Comparison of ENCODE assay signal across 8 cellular contexts in the genomic region with DNA sequence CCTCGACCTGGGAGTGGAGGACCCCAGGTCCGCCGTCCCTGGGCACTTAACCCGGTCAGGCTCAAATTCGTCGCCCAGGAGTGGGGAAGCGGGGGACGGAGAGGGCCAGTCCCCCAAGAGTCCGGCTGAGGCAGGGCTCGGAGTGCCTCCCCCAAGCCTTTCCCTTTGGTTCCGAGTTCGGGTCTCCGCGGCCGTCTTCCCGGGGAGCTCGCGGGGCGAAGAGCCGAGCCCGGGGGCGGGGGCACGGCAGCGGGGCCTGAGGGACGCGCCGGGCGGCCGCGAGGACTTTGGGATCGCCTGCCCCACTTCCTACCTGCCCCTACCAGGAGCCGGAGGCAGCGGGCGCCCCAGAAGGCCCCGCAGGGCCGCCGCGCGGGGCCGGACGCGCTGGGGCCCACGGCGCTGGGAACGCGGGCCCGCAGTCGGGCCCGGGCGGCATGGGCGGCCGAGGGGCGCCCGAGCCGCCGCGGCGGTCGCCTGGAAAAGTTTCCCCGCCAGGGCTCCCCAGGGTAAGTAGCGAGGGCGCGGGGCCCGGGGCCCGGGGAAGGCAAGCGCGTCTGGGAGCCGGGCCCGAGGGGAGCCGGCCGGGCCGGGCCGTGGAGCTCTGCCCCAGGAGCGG. TPM values are rescaled to one million over a fixed set of nuclear protein-coding genes. Genes with fewer than 3 reads are reported as not detected.
DNase-seq lines count a peak whose midpoint lies in the region; ATAC-seq, FAIRE-seq and TF ChIP-seq lines count a peak whose summit lies in the region.

No MANE protein-coding gene starts in this region.

- peaks cover 58% of the 10 kb centered on the region for H3K79me1 ChIP-seq in trophoblast cell (ENCODE audit: low read length)

- H3K36me3 Mint-ChIP-seq in activated T-helper 2 cell treated with anti-CD3 and anti-CD28 coated beads, Interferon-gamma antibody, Interleukin-2, Interleukin-4, amounts not matched to agents 10 μg/mL and 5 μg/mL and 100 μg/mL, durations not matched to agents 14 hours and 24 hours and 36 hours (ENCODE audit: low read depth) = peaks cover 58% of the 10 kb centered on the region

- H3K79me2 ChIP-seq in trophoblast cell (ENCODE audit: control insufficient read depth, insufficient read depth, low read length, poor library complexity) = peaks cover 36% of the 10 kb centered on the region

- H3K36me3 ChIP-seq in HUES64 (ENCODE audit: insufficient read depth, low read length) (peaks cover 5% of the 10 kb centered on the region; the same call in 1 of the 2 replicates), trophoblast cell (ENCODE audit: control insufficient read depth in 1 of 2, insufficient read depth in 2 of 2, low read length in 2 of 2) (peaks cover 12% of the 10 kb centered on the region in 2 experiments)

- peak overlapping the region; percentile 99 for H4K91ac ChIP-seq in trophoblast cell (ENCODE audit: low read depth, low read length)

- peak overlapping the region; percentile 93 for H4K12ac ChIP-seq in trophoblast cell (ENCODE audit: low read depth, low read length)

- peak overlapping the region; percentile 77 for H3K9ac ChIP-seq in HUES64 (ENCODE audit: low read depth, low read length)
- H3K9ac ChIP-seq in trophoblast cell (ENCODE audit: low read length) = peak overlapping the region; percentile 95

- FAIRE-seq in GM12892 (lab: Jason Lieb, UNC) = no peak

- H3K4ac ChIP-seq in trophoblast cell (ENCODE audit: low read depth, low read length) = peak overlapping the region; percentile 100

- H3K4me1 ChIP-seq in HUES64 (ENCODE audit: insufficient read depth, low read length) (peaks cover 50% of the 10 kb centered on the region), trophoblast cell (ENCODE audit: control insufficient read depth in 1 of 2, insufficient read depth in 2 of 2, low read length in 2 of 2) (peaks cover 35 to 42% of the 10 kb centered on the region in 2 experiments)

- H3K18ac ChIP-seq in trophoblast cell (ENCODE audit: low read length) = peak overlapping the region; percentile 99

- no peaks in the 10 kb centered on the region for H3K27me3 Mint-ChIP-seq in activated T-helper 2 cell treated with anti-CD3 and anti-CD28 coated beads, Interferon-gamma antibody, Interleukin-2, Interleukin-4, amounts not matched to agents 10 μg/mL and 5 μg/mL and 100 μg/mL, durations not matched to agents 14 hours and 24 hours and 36 hours (ENCODE audit: low read depth)

- peak overlapping the region; percentile 89 for H3K4me2 ChIP-seq in trophoblast cell (ENCODE audit: low read length)

- peak overlapping the region; percentile 98 for H4K8ac ChIP-seq in trophoblast cell (ENCODE audit: low read depth, low read length)

- WGBS in HUES64 = 1% methylated on average over 69 of the region's 74 CpGs
- WGBS in trophoblast cell (ENCODE audit: extremely low coverage, insufficient coverage, insufficient read length) = no CpG with 5 or more reads among the region's 74 CpGs

- peak overlapping the region; percentile 98 for H2BK5ac ChIP-seq in trophoblast cell (ENCODE audit: low read depth, low read length, poor library complexity)

- H3K4me3 Mint-ChIP-seq in activated T-helper 2 cell treated with anti-CD3 and anti-CD28 coated beads, Interferon-gamma antibody, Interleukin-2, Interleukin-4, amounts not matched to agents 10 μg/mL and 5 μg/mL and 100 μg/mL, durations not matched to agents 14 hours and 24 hours and 36 hours (ENCODE audit: low read depth) = peak overlapping the region; percentile 96

- peak overlapping the region; percentile 90 for H2AFZ ChIP-seq in trophoblast cell (ENCODE audit: insufficient read depth, low read length, poor library complexity)

- peak overlapping the region; percentile 84 for H2BK12ac ChIP-seq in trophoblast cell (ENCODE audit: low read length)

- no peaks in the 10 kb centered on the region for H3K9me3 Mint-ChIP-seq in activated T-helper 2 cell treated with anti-CD3 and anti-CD28 coated beads, Interferon-gamma antibody, Interleukin-2, Interleukin-4, amounts not matched to agents 10 μg/mL and 5 μg/mL and 100 μg/mL, durations not matched to agents 14 hours and 24 hours and 36 hours

- no peak for ATAC-seq in GM19328 (IDR thresholded peaks at IDR 0.05; ENCODE audit: unreplicated experiment)
- no peak for ATAC-seq in GM19023 (IDR thresholded peaks at IDR 0.05; ENCODE audit: unreplicated experiment)

- no peak overlapping the region for H3K23ac ChIP-seq in trophoblast cell (ENCODE audit: low read length)

- H2BK120ac ChIP-seq in trophoblast cell (ENCODE audit: insufficient read depth, low read length, poor library complexity) = peak overlapping the region; percentile 99

- peak overlapping the region; percentile 87 for H2AK5ac ChIP-seq in trophoblast cell (ENCODE audit: low read length)

- TF ChIP-seq POLR2A in GM12892 (IDR thresholded peaks at IDR 0.05; ENCODE audit: low read depth, low read length) = no peak

- intact Hi-C loops in activated T-helper 2 cell treated with anti-CD3 and anti-CD28 coated beads, Interferon-gamma antibody, Interleukin-2, Interleukin-4, amounts not matched to agents 10 μg/mL and 5 μg/mL and 100 μg/mL, durations not matched to agents 14 hours and 24 hours and 36 hours (cut with micrococcal nuclease) = loop anchor here (5.0 kb wide), 1 partner anchor 224 kb away; no protein-coding TSS in a partner anchor

- H3K27ac ChIP-seq in HUES64 (ENCODE audit: low read depth, low read length) (peak overlapping the region; percentile 78), trophoblast cell (ENCODE audit: low read depth, low read length) (peak overlapping the region; percentile 92)

- DNase-seq in GM12892 (ENCODE audit: insufficient read length) (peak; percentile 46), glomerular visceral epithelial cell (ENCODE audit: extremely low spot score) (peak; percentile 52), trophoblast cell (peak in 1 of 2 donors; percentile 47), NCI-H2081 treated with DMSO at 0.1 percent for 48 hours (lab: John Stamatoyannopoulos, UW) (no peak)
- DNase-seq in activated T-helper 2 cell treated with anti-CD3 and anti-CD28 coated beads, Interferon-gamma antibody, Interleukin-2, Interleukin-4, amounts not matched to agents 10 μg/mL and 5 μg/mL and 100 μg/mL, durations not matched to agents 14 hours and 24 hours and 36 hours (ENCODE audit: low spot score) = peak; percentile 27

- H3K4me1 Mint-ChIP-seq in activated T-helper 2 cell treated with anti-CD3 and anti-CD28 coated beads, Interferon-gamma antibody, Interleukin-2, Interleukin-4, amounts not matched to agents 10 μg/mL and 5 μg/mL and 100 μg/mL, durations not matched to agents 14 hours and 24 hours and 36 hours (ENCODE audit: low read depth) = peaks cover 50% of the 10 kb centered on the region

- H3K27ac Mint-ChIP-seq in activated T-helper 2 cell treated with anti-CD3 and anti-CD28 coated beads, Interferon-gamma antibody, Interleukin-2, Interleukin-4, amounts not matched to agents 10 μg/mL and 5 μg/mL and 100 μg/mL, durations not matched to agents 14 hours and 24 hours and 36 hours = peak overlapping the region; percentile 91

- no peaks in the 10 kb centered on the region for H3K27me3 ChIP-seq in HUES64 (ENCODE audit: insufficient read depth, low read length)
- H3K27me3 ChIP-seq in trophoblast cell (ENCODE audit: insufficient read depth, low read length) = no peaks in the 10 kb centered on the region

- peak overlapping the region; percentile 97 for H3K14ac ChIP-seq in trophoblast cell (ENCODE audit: low read length)

- H3K9me3 ChIP-seq in HUES64 (ENCODE audit: insufficient read depth, low read depth, low read length) (no peaks in the 10 kb centered on the region), trophoblast cell (ENCODE audit: insufficient read depth, low read depth, low read length) (peaks cover 2% of the 10 kb centered on the region)

- H3K4me3 ChIP-seq in HUES64 (ENCODE audit: low read length) = peak overlapping the region; percentile 77
- peak overlapping the region; percentile 73 for H3K4me3 ChIP-seq in trophoblast cell (ENCODE audit: low read depth, low read length)

RNA-seq across cellular contexts. Expression of gene FURIN, which starts 2.8 kb away (rescaled TPM):
- polyA plus RNA-seq in GM12892 (2012; ENCODE audit: missing spikeins) = 12.6 TPM
- polyA plus RNA-seq in HUES64 (2013, experiment 1 of 2) = 18.3 TPM
- polyA plus RNA-seq in HUES64 (2013, experiment 2 of 2) = 20.2 TPM
- total RNA-seq in activated T-helper 2 cell treated with anti-CD3 and anti-CD28 coated beads, Interferon-gamma antibody, Interleukin-2, Interleukin-4, amounts not matched to agents 10 μg/mL and 5 μg/mL and 100 μg/mL, durations not matched to agents 14 hours and 24 hours and 36 hours = 564 and 570 TPM in 2 replicates
- polyA plus RNA-seq in trophoblast cell (2013) = 241 and 261 TPM in 2 replicates

RNA-seq across cellular contexts. Expression of gene FES, which starts 13.1 kb away (rescaled TPM):
- polyA plus RNA-seq in GM12892 (2012; ENCODE audit: missing spikeins) = 1.3 TPM
- polyA plus RNA-seq in HUES64 (2013, experiment 1 of 2) = 6.0 TPM
- 6.0 TPM for polyA plus RNA-seq in HUES64 (2013, experiment 2 of 2)
- 51.9 and 55.8 TPM in 2 replicates for total RNA-seq in activated T-helper 2 cell treated with anti-CD3 and anti-CD28 coated beads, Interferon-gamma antibody, Interleukin-2, Interleukin-4, amounts not matched to agents 10 μg/mL and 5 μg/mL and 100 μg/mL, durations not matched to agents 14 hours and 24 hours and 36 hours
- 11.0 and 11.7 TPM in 2 replicates for polyA plus RNA-seq in trophoblast cell (2013)

RNA-seq across cellular contexts. Expression of gene MAN2A2, which starts 31.9 kb away (rescaled TPM):
- polyA plus RNA-seq in GM12892 (2012; ENCODE audit: missing spikeins) = 35.7 TPM
- polyA plus RNA-seq in HUES64 (2013, experiment 1 of 2) = 8.1 TPM
- polyA plus RNA-seq in HUES64 (2013, experiment 2 of 2) = 12.6 TPM
- 200 and 201 TPM in 2 replicates for total RNA-seq in activated T-helper 2 cell treated with anti-CD3 and anti-CD28 coated beads, Interferon-gamma antibody, Interleukin-2, Interleukin-4, amounts not matched to agents 10 μg/mL and 5 μg/mL and 100 μg/mL, durations not matched to agents 14 hours and 24 hours and 36 hours
- polyA plus RNA-seq in trophoblast cell (2013) = 21.0 and 22.3 TPM in 2 replicates
